Comparison of ENCODE assay signal across 11 cellular contexts in genomic region chr11:9726313-9727022, GRCh38.
DNase-seq lines count a peak whose midpoint lies in the region; ATAC-seq and TF ChIP-seq lines count a peak whose summit lies in the region.
"Had no signal": no experiment of that assay in that cellular context is flagged by ENCODE, and none has a peak within 500 bp of the region (broad histone marks: within the 10 kb centered on the region; RNA-seq: fewer than 3 reads in every experiment).

No MANE protein-coding gene starts in this region.

- no peaks in the 10 kb centered on the region for H3K27me3 ChIP-seq in breast epithelium
- H3K27me3 ChIP-seq in H7 (ENCODE audit: control insufficient read depth, insufficient read depth, low read length) = no peaks in the 10 kb centered on the region
- H3K27me3 ChIP-seq in esophagus squamous epithelium = no peaks in the 10 kb centered on the region

- intact Hi-C loops in MCF 10A (cut with micrococcal nuclease) = no loop called here
- intact Hi-C loops in breast epithelium (cut with DNase I; ENCODE audit: low total_unique reads) = no loop called here
- intact Hi-C loops in esophagus squamous epithelium (cut with DNase I) = no loop called here

- H3K27ac Mint-ChIP-seq in MCF 10A (ENCODE audit: low read depth, unreplicated experiment) = peak overlapping the region; percentile 48

- DNase-seq in MCF 10A (ENCODE audit: unreplicated experiment) (peak; percentile 62), breast epithelium (ENCODE audit: low spot score in 2 of 2) (no peak), NCI-H2227 (lab: John Stamatoyannopoulos, UW; ENCODE audit: unreplicated experiment) (peak; percentile 22), H7 (no peak), omental fat pad (ENCODE audit: low spot score) (no peak), esophagus squamous epithelium (lab: John Stamatoyannopoulos, UW) (no peak), NK-92 (lab: John Stamatoyannopoulos, UW; ENCODE audit: unreplicated experiment) (no peak)
- DNase-seq: activated CD4-positive, alpha-beta T cell treated with anti-CD3 and anti-CD28 coated beads, Interleukin-2, amount 50 U/mL, for 1 hour; C1 segment of cervical spinal cord had no signal

- no peaks in the 10 kb centered on the region for H3K4me1 ChIP-seq in breast epithelium
- peaks cover 0 to 11% (median 0%) of the 10 kb centered on the region in 3 donors for H3K4me1 ChIP-seq in esophagus squamous epithelium

- H3K36me3 ChIP-seq in breast epithelium = no peaks in the 10 kb centered on the region
- H3K36me3 ChIP-seq in H7 (replicated peaks; ENCODE audit: control insufficient read depth, insufficient read depth, low read length) = peaks cover 5% of the 10 kb centered on the region
- peaks cover 0 to 37% (median 0%) of the 10 kb centered on the region in 3 donors for H3K36me3 ChIP-seq in esophagus squamous epithelium

- no peak for TF ChIP-seq POLR2A in breast epithelium (IDR thresholded peaks at IDR 0.05)
- TF ChIP-seq POLR2A in esophagus squamous epithelium (IDR thresholded peaks at IDR 0.05) = no peak

- WGBS in esophagus squamous epithelium, 2 donors = 39 to 56% methylated on average over 3 of the region's 3 CpGs

- no peak overlapping the region for H3K4me3 ChIP-seq in breast epithelium
- no peak overlapping the region for H3K4me3 ChIP-seq in H7 (ENCODE audit: insufficient read depth, low read depth, low read length)
- no peak overlapping the region for H3K4me3 ChIP-seq in esophagus squamous epithelium

- no peaks in the 10 kb centered on the region for H3K27me3 Mint-ChIP-seq in MCF 10A (ENCODE audit: insufficient read depth, unreplicated experiment)
- H3K27me3 Mint-ChIP-seq: central memory CD8-positive, alpha-beta T cell had no signal

- no TSS peak for BruUV-seq in MCF 10A (replicated peaks; lab: Mats Ljungman, UMichigan)

- H3K27ac ChIP-seq in breast epithelium = peak overlapping the region in 1 of 2 donors; percentile 58
- H3K27ac ChIP-seq in esophagus squamous epithelium = peak overlapping the region in 1 of 4 donors; percentile 19

- CTCF ChIA-PET in MCF 10A (lab: Yijun Ruan, JAX) = interaction anchor here (0.5 to 1.1 kb wide), 4 partner anchors 21 to 582 kb away, joined by 3 to 4 read pairs (median 3); no protein-coding TSS in a partner anchor

- no peaks in the 10 kb centered on the region for H3K9me3 Mint-ChIP-seq in MCF 10A (ENCODE audit: unreplicated experiment)
- H3K9me3 Mint-ChIP-seq: central memory CD8-positive, alpha-beta T cell had no signal

- H3K4me1 Mint-ChIP-seq in MCF 10A (ENCODE audit: insufficient read depth, unreplicated experiment) = peaks cover 9% of the 10 kb centered on the region
- H3K4me1 Mint-ChIP-seq: central memory CD8-positive, alpha-beta T cell had no signal

- peaks cover 20% of the 10 kb centered on the region for H3K36me3 Mint-ChIP-seq in MCF 10A (ENCODE audit: insufficient read depth, unreplicated experiment)

- TF ChIP-seq CTCF in MCF 10A (IDR thresholded peaks at IDR 0.05; ENCODE audit: unreplicated experiment) = no peak
- no peak for TF ChIP-seq CTCF in breast epithelium (IDR thresholded peaks at IDR 0.05)
- no peak for TF ChIP-seq CTCF in omental fat pad (IDR thresholded peaks at IDR 0.05)
- TF ChIP-seq CTCF in esophagus squamous epithelium (IDR thresholded peaks at IDR 0.05) = no peak

- no peaks in the 10 kb centered on the region for H3K9me3 ChIP-seq in breast epithelium
- no peaks in the 10 kb centered on the region for H3K9me3 ChIP-seq in esophagus squamous epithelium

- ATAC-seq in esophagus mucosa (peak; percentile 78), omental fat pad (ENCODE audit: low FRiP score) (no peak)

- POLR2A ChIA-PET in MCF 10A (lab: Yijun Ruan, JAX) = interaction anchor here (0.6 to 2.6 kb wide), 9 partner anchors 8 to 266 kb away, joined by 3 to 11 read pairs (median 4); partner anchors contain the start of gene ZNF143

- no peak overlapping the region for H3K4me3 Mint-ChIP-seq in MCF 10A (ENCODE audit: unreplicated experiment)
- H3K4me3 Mint-ChIP-seq: central memory CD8-positive, alpha-beta T cell had no signal

Comparison
In these comparisons a context has a peak if more than half of its experiments do, and no peak if none do; other contexts are left out.
1. DNase-seq: peak in MCF 10A (single experiment) and NCI-H2227 (single experiment); none in breast epithelium (0 of 2), H7 (single experiment), omental fat pad (single experiment), esophagus squamous epithelium (single experiment) and NK-92 (single experiment).